Comparison of ENCODE assay signal across 8 cellular contexts in genomic region chr1:2411801-2412394, GRCh38. TPM values are rescaled to one million over a fixed set of nuclear protein-coding genes. Genes with fewer than 3 reads are reported as not detected.
DNase-seq lines count a peak whose midpoint lies in the region; ATAC-seq and TF ChIP-seq lines count a peak whose summit lies in the region.

No MANE protein-coding gene starts in this region.

- intact Hi-C loops in activated T-helper 2 cell treated with anti-CD3 and anti-CD28 coated beads, Interferon-gamma antibody, Interleukin-2, Interleukin-4, amounts not matched to agents 10 μg/mL and 5 μg/mL and 100 μg/mL, durations not matched to agents 14 hours and 24 hours and 36 hours (cut with micrococcal nuclease), result loop anchor here (1.0 to 10.0 kb wide), 5 partner anchors 21 to 233 kb away; partner anchors contain the start of genes MORN1, PANK4, PRXL2B and RER1
- intact Hi-C loops in posterior cingulate gyrus (cut with DNase I), result loop anchor here (2.0 to 10.0 kb wide), 3 partner anchors 115 to 1013 kb away; partner anchors contain the start of genes PANK4 and PRXL2B

- DNase-seq in activated T-helper 2 cell treated with anti-CD3 and anti-CD28 coated beads, Interferon-gamma antibody, Interleukin-2, Interleukin-4, amounts not matched to agents 10 μg/mL and 5 μg/mL and 100 μg/mL, durations not matched to agents 14 hours and 24 hours and 36 hours (ENCODE audit: low spot score), result no peak
- DNase-seq in stimulated activated naive CD8-positive, alpha-beta T cell treated with anti-CD3 and anti-CD28 coated beads, Interleukin-15, Interleukin-2, amounts not matched to agents 100 U/mL and 50 U/mL, for 24 hours, result no peak
- DNase-seq in posterior cingulate gyrus, result no peak
- no peak for DNase-seq in stimulated activated CD4-positive, alpha-beta T cell treated with anti-CD3 and anti-CD28 coated beads, Interleukin-15, amount 100 ng/mL, for 24 hours

- peak overlapping the region; percentile 87; the same call in 1 of the 2 replicates for H3K9ac ChIP-seq in iPS-20b (ENCODE audit: low read depth, low read length)

- H3K9me3 Mint-ChIP-seq in activated T-helper 2 cell treated with anti-CD3 and anti-CD28 coated beads, Interferon-gamma antibody, Interleukin-2, Interleukin-4, amounts not matched to agents 10 μg/mL and 5 μg/mL and 100 μg/mL, durations not matched to agents 14 hours and 24 hours and 36 hours, result no peaks in the 10 kb centered on the region

- H4K20me1 ChIP-seq in DOHH2 (ENCODE audit: control insufficient read depth, insufficient read depth, low read depth, low read length), result no peaks in the 10 kb centered on the region

- H3K9me3 ChIP-seq in DOHH2 (ENCODE audit: control insufficient read depth, insufficient read depth, low read length) (no peaks in the 10 kb centered on the region), iPS-20b (ENCODE audit: insufficient read depth, low read depth, low read length) (no peaks in the 10 kb centered on the region)

- 0 out of 2 replicates have a peak, but pooled peaks cover 10% of the 10 kb centered on the region for H3F3A ChIP-seq in DOHH2 (ENCODE audit: control insufficient read depth, insufficient read depth)

- ATAC-seq in GM21360 (IDR thresholded peaks at IDR 0.05; ENCODE audit: unreplicated experiment) (peak; percentile 17), HG03521 (IDR thresholded peaks at IDR 0.05; ENCODE audit: unreplicated experiment) (peak; percentile 20)
- peak; percentile 35 for ATAC-seq in stimulated activated naive CD8-positive, alpha-beta T cell treated with anti-CD3 and anti-CD28 coated beads, Interleukin-15, Interleukin-2, amounts not matched to agents 100 U/mL and 50 U/mL, for 24 hours

- peaks cover 15% of the 10 kb centered on the region for H3K36me3 Mint-ChIP-seq in activated T-helper 2 cell treated with anti-CD3 and anti-CD28 coated beads, Interferon-gamma antibody, Interleukin-2, Interleukin-4, amounts not matched to agents 10 μg/mL and 5 μg/mL and 100 μg/mL, durations not matched to agents 14 hours and 24 hours and 36 hours (ENCODE audit: low read depth)

- H3K4me3 ChIP-seq in DOHH2 (ENCODE audit: low read length) (peak overlapping the region; percentile 89), iPS-20b (ENCODE audit: low read length) (peak overlapping the region; percentile 87)

- no peaks in the 10 kb centered on the region for H3K9me2 ChIP-seq in DOHH2 (replicated peaks; ENCODE audit: control insufficient read depth, low read length)

- peaks cover 29% of the 10 kb centered on the region for H3K79me2 ChIP-seq in DOHH2 (ENCODE audit: control insufficient read depth, low read length)

- H3K4me3 Mint-ChIP-seq in activated T-helper 2 cell treated with anti-CD3 and anti-CD28 coated beads, Interferon-gamma antibody, Interleukin-2, Interleukin-4, amounts not matched to agents 10 μg/mL and 5 μg/mL and 100 μg/mL, durations not matched to agents 14 hours and 24 hours and 36 hours (ENCODE audit: low read depth), result peak overlapping the region; percentile 90

- H3K27me3 ChIP-seq in DOHH2 (ENCODE audit: control insufficient read depth, low read length) (no peaks in the 10 kb centered on the region), iPS-20b (ENCODE audit: insufficient read depth, low read length) (no peaks in the 10 kb centered on the region)

- peaks cover 43% of the 10 kb centered on the region for H3K4me1 ChIP-seq in DOHH2 (ENCODE audit: control insufficient read depth, low read length)
- peaks cover 6% of the 10 kb centered on the region; the same call in 1 of the 2 replicates for H3K4me1 ChIP-seq in iPS-20b (ENCODE audit: insufficient read depth, low read length)

- no peaks in the 10 kb centered on the region for H3K27me3 Mint-ChIP-seq in activated T-helper 2 cell treated with anti-CD3 and anti-CD28 coated beads, Interferon-gamma antibody, Interleukin-2, Interleukin-4, amounts not matched to agents 10 μg/mL and 5 μg/mL and 100 μg/mL, durations not matched to agents 14 hours and 24 hours and 36 hours (ENCODE audit: low read depth)

- H3K36me3 ChIP-seq in DOHH2 (ENCODE audit: control insufficient read depth, low read length) (peaks cover 18% of the 10 kb centered on the region), iPS-20b (ENCODE audit: insufficient read depth, low read depth, low read length) (peaks cover 21% of the 10 kb centered on the region)

- peak overlapping the region; percentile 81 for H3K4me2 ChIP-seq in DOHH2 (ENCODE audit: low read length)

- H3K27ac Mint-ChIP-seq in activated T-helper 2 cell treated with anti-CD3 and anti-CD28 coated beads, Interferon-gamma antibody, Interleukin-2, Interleukin-4, amounts not matched to agents 10 μg/mL and 5 μg/mL and 100 μg/mL, durations not matched to agents 14 hours and 24 hours and 36 hours, result peak overlapping the region; percentile 88

- H3K27ac ChIP-seq in DOHH2 (ENCODE audit: low read depth, low read length), result 0 out of 2 replicates have a peak overlapping the region, but pooled peaks have one; percentile 4
- no peak overlapping the region for H3K27ac ChIP-seq in iPS-20b (ENCODE audit: low read length)

- TF ChIP-seq CTCF in DOHH2 (IDR thresholded peaks at IDR 0.05; ENCODE audit: low read depth, low read length, poor library complexity, severe bottlenecking), result no peak

- H3K4me1 Mint-ChIP-seq in activated T-helper 2 cell treated with anti-CD3 and anti-CD28 coated beads, Interferon-gamma antibody, Interleukin-2, Interleukin-4, amounts not matched to agents 10 μg/mL and 5 μg/mL and 100 μg/mL, durations not matched to agents 14 hours and 24 hours and 36 hours (ENCODE audit: low read depth), result peaks cover 26% of the 10 kb centered on the region

RNA-seq across cellular contexts. Expression of gene PEX10, which starts 0.5 kb away (rescaled TPM):
- total RNA-seq in activated T-helper 2 cell treated with anti-CD3 and anti-CD28 coated beads, Interferon-gamma antibody, Interleukin-2, Interleukin-4, amounts not matched to agents 10 μg/mL and 5 μg/mL and 100 μg/mL, durations not matched to agents 14 hours and 24 hours and 36 hours, result 17.6 and 18.2 TPM in 2 replicates

RNA-seq across cellular contexts. Expression of gene RER1, which starts 20.3 kb away (rescaled TPM):
- 142 and 144 TPM in 2 replicates for total RNA-seq in activated T-helper 2 cell treated with anti-CD3 and anti-CD28 coated beads, Interferon-gamma antibody, Interleukin-2, Interleukin-4, amounts not matched to agents 10 μg/mL and 5 μg/mL and 100 μg/mL, durations not matched to agents 14 hours and 24 hours and 36 hours

RNA-seq across cellular contexts. Expression of gene MORN1, which starts 20.5 kb away (rescaled TPM):
- total RNA-seq in activated T-helper 2 cell treated with anti-CD3 and anti-CD28 coated beads, Interferon-gamma antibody, Interleukin-2, Interleukin-4, amounts not matched to agents 10 μg/mL and 5 μg/mL and 100 μg/mL, durations not matched to agents 14 hours and 24 hours and 36 hours, result 7.5 and 8.0 TPM in 2 replicates
